8 cellular contexts compared by ENCODE assay signal in the genomic region with DNA sequence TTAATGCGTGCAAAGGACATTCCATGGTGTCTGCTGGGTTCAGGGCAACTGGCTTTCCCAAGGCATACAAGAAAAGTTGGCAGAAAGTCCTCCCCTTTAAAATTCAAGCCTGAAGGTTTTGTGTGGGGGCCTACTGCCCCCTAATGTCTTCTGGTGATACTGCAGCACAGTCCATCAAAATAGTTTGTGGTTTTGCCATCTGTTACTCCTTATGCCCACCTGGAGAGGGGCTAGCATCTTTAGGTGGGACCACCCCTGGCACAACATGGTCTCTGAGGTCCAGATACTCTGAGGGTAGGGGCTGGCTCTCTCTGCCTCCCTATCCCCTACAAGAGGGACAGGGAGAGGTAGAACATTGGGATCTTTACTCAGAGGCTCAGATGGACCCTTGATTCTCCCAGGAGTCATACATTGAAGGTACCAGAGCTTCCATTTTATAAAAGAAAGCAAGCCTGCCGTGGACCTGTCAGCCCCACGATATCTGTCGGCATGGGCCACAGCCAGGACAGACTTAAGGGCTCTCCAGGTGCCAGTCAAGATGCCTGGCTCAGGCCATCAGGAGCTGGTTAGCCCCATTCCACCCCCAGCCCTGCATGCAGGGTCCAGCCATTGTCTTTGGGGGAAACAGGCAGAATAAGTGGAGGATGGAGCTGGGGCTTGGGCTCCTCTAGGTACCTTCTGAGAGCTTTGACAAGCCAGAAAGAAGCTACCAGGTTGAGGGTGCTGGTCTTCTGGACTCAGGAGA. TPM values are rescaled to one million over a fixed set of nuclear protein-coding genes. Genes with fewer than 3 reads are reported as not detected.
DNase-seq lines count a peak whose midpoint lies in the region; ATAC-seq, FAIRE-seq and TF ChIP-seq lines count a peak whose summit lies in the region.

No MANE protein-coding gene starts in this region.

- peak; percentile 81 for FAIRE-seq in GM12891 (lab: Jason Lieb, UNC)

- TF ChIP-seq POLR2A in GM12891 (IDR thresholded peaks at IDR 0.05; ENCODE audit: low read depth, low read length), result no peak

- DNase-seq in AG20443 (ENCODE audit: low spot score) (peak; percentile 85), GM12891 (ENCODE audit: insufficient read length, low spot score) (peak; percentile 35), NCI-H69 (lab: John Stamatoyannopoulos, UW) (peak; percentile 41), fibroblast of the conjunctiva (ENCODE audit: low read depth) (peak; percentile 51), nucleus accumbens (lab: John Stamatoyannopoulos, UW) (peak in 31 of 56 donors; percentile 11 to 67 (median 31))
- DNase-seq in activated T-cell treated with anti-CD3 and anti-CD28 coated beads, Interleukin-2, amount 50 U/mL, for 48 hours, result peak; percentile 71 to 74

- no peak for ATAC-seq in HG02763 (IDR thresholded peaks at IDR 0.05; ENCODE audit: unreplicated experiment)
- ATAC-seq in GM19452 (IDR thresholded peaks at IDR 0.05; ENCODE audit: unreplicated experiment), result no peak

TF ChIP-seq in GM12891, 5 proteins besides CTCF, POLR2A, EP300 and RAD21:
- TF ChIP-seq TAF1 (IDR thresholded peaks at IDR 0.05; ENCODE audit: low read depth, low read length), result no peak
- no peak for TF ChIP-seq POLR2AphosphoS5 (IDR thresholded peaks at IDR 0.05; ENCODE audit: low read depth, low read length)
- TF ChIP-seq SPI1 (IDR thresholded peaks at IDR 0.05; ENCODE audit: low read depth, low read length), result no peak
- no peak for TF ChIP-seq PAX5 (IDR thresholded peaks at IDR 0.05; ENCODE audit: insufficient read depth, low read length, severe bottlenecking)
- no peak for TF ChIP-seq POU2F2 (IDR thresholded peaks at IDR 0.05; ENCODE audit: low read depth, low read length)

RNA-seq across cellular contexts. Expression of gene ESRP2, which starts 6.3 kb away (rescaled TPM):
- 0.12 TPM for polyA plus RNA-seq in GM12891 (2012; ENCODE audit: low read depth, missing spikeins)

RNA-seq across cellular contexts. Expression of gene PLA2G15, which starts 15.6 kb away (rescaled TPM):
- polyA plus RNA-seq in GM12891 (2012; ENCODE audit: low read depth, missing spikeins), result 6.5 TPM

RNA-seq across cellular contexts. Expression of gene SLC7A6, which starts 34.7 kb away (rescaled TPM):
- 27.0 TPM for polyA plus RNA-seq in GM12891 (2012; ENCODE audit: low read depth, missing spikeins)

Comparison
In these comparisons a context has a peak if more than half of its experiments do, and no peak if none do; other contexts are left out.
1. DNase-seq: peak in every context shown above with its lines; median percentile 85 in AG20443; 72 in activated T-cell treated with anti-CD3 and anti-CD28 coated beads, Interleukin-2, amount 50 U/mL, for 48 hours; 51 in fibroblast of the conjunctiva; 41 in NCI-H69; 35 in GM12891; 31 in nucleus accumbens.